23 cellular contexts compared by ENCODE assay signal in the genomic region with DNA sequence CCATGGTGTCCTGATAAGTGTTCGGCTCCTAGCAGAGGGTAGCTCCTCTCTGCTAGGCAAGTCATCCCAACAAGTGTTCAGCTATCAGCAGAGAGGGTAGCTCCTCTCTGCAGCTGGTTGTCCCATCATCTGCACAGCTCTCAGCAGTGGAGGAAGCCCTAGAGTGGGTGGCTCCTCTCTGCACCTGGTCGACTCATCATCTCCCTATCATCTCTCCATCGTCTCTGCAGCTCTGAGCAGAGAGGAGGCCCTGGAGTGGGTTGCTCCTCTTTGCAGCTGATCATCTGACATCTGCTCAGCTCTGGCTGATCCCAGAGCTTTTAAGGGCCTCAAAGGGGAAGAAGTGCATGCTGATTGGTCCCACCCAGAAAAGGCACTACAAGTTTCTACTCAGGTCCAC.
A peak's percentile ranks its signal among the peaks of the same experiment; 100 is the strongest.
DNase-seq lines count a peak whose midpoint lies in the region; ATAC-seq and TF ChIP-seq lines count a peak whose summit lies in the region.
"Had no signal": no experiment of that assay in that cellular context is flagged by ENCODE, and none has a peak within 500 bp of the region (broad histone marks: within the 10 kb centered on the region; RNA-seq: fewer than 3 reads in every experiment).

No MANE protein-coding gene starts in this region.

- ATAC-seq in natural killer cell treated with Interleukin-12 subunit alpha and Interleukin-12 subunit beta and Interleukin-15 and Interleukin-18, amount 100 ng/mL, for 72 hours = peak; percentile 5 to 20
- ATAC-seq in natural killer cell = no peak
- ATAC-seq: GM12878 had no signal

- no peak for TF ChIP-seq CTCF in natural killer cell (IDR thresholded peaks at IDR 0.05)
- TF ChIP-seq CTCF in lower leg skin (IDR thresholded peaks at IDR 0.05) = no peak

- H3K27ac Mint-ChIP-seq in natural killer cell treated with Interleukin-12 subunit alpha and Interleukin-12 subunit beta and Interleukin-15 and Interleukin-18, amount 100 ng/mL, for 72 hours = no peak overlapping the region
- no peak overlapping the region for H3K27ac Mint-ChIP-seq in natural killer cell
- H3K27ac Mint-ChIP-seq: CD4-positive, alpha-beta memory T cell; CD4-positive, CD25-positive, alpha-beta regulatory T cell; CD8-positive, alpha-beta memory T cell had no signal

- TF ChIP-seq POLR2A in lower leg skin (IDR thresholded peaks at IDR 0.05) = no peak

- no peak overlapping the region for H3K4me3 Mint-ChIP-seq in natural killer cell treated with Interleukin-12 subunit alpha and Interleukin-12 subunit beta and Interleukin-15 and Interleukin-18, amount 100 ng/mL, for 72 hours
- H3K4me3 Mint-ChIP-seq in natural killer cell = no peak overlapping the region
- H3K4me3 Mint-ChIP-seq: CD14-positive monocyte; CD4-positive, alpha-beta memory T cell; CD4-positive, CD25-positive, alpha-beta regulatory T cell; CD8-positive, alpha-beta memory T cell had no signal

- H3K36me3 Mint-ChIP-seq in natural killer cell treated with Interleukin-12 subunit alpha and Interleukin-12 subunit beta and Interleukin-15 and Interleukin-18, amount 100 ng/mL, for 72 hours = no peaks in the 10 kb centered on the region
- H3K36me3 Mint-ChIP-seq in natural killer cell = no peaks in the 10 kb centered on the region
- H3K36me3 Mint-ChIP-seq: CD14-positive monocyte; CD4-positive, alpha-beta memory T cell; CD4-positive, CD25-positive, alpha-beta regulatory T cell; CD8-positive, alpha-beta memory T cell had no signal

- H3K4me3 ChIP-seq in lower leg skin (ENCODE audit: low read depth, poor library complexity, severe bottlenecking) = no peak overlapping the region
- H3K4me3 ChIP-seq: BLaER1, GM12878 had no signal

- DNase-seq in natural killer cell treated with Interleukin-12 subunit alpha and Interleukin-12 subunit beta and Interleukin-15 and Interleukin-18, amount 100 ng/mL, for 72 hours (ENCODE audit: low spot score) = no peak
- DNase-seq in natural killer cell = no peak
- peak in 35 of 42 donors; percentile 3 to 88 (median 49) for DNase-seq in head of caudate nucleus
- DNase-seq in putamen (ENCODE audit: low spot score) = peak; percentile 81
- DNase-seq in lower leg skin (ENCODE audit: low spot score in 2 of 2) = no peak
- DNase-seq in posterior cingulate gyrus = no peak
- DNase-seq: 8988T; ACHN; BE2C; C1 segment of cervical spinal cord; CD4-positive, alpha-beta memory T cell; CD4-positive, CD25-positive, alpha-beta regulatory T cell; CD8-positive, alpha-beta memory T cell; COR-L47; DMS153; DMS53; DMS79; DND-41; EL; GDM1 had no signal

- H3K9me3 Mint-ChIP-seq in natural killer cell treated with Interleukin-12 subunit alpha and Interleukin-12 subunit beta and Interleukin-15 and Interleukin-18, amount 100 ng/mL, for 72 hours = no peaks in the 10 kb centered on the region
- H3K9me3 Mint-ChIP-seq in natural killer cell = no peaks in the 10 kb centered on the region
- H3K9me3 Mint-ChIP-seq: CD4-positive, alpha-beta memory T cell; CD4-positive, CD25-positive, alpha-beta regulatory T cell; CD8-positive, alpha-beta memory T cell had no signal

- H3K27me3 Mint-ChIP-seq in natural killer cell treated with Interleukin-12 subunit alpha and Interleukin-12 subunit beta and Interleukin-15 and Interleukin-18, amount 100 ng/mL, for 72 hours = peaks cover 21 to 31% of the 10 kb centered on the region in 2 donors
- peaks cover 7 to 29% of the 10 kb centered on the region in 2 donors for H3K27me3 Mint-ChIP-seq in natural killer cell (ENCODE audit: low read depth in 2 of 2)

- intact Hi-C loops in natural killer cell (cut with micrococcal nuclease) = no loop called here
- intact Hi-C loops in head of caudate nucleus (cut with DNase I) = no loop called here
- intact Hi-C loops in lower leg skin (cut with DNase I; ENCODE audit: low total_unique reads) = no loop called here
- intact Hi-C loops in posterior cingulate gyrus (cut with DNase I) = no loop called here

- no peaks in the 10 kb centered on the region for H3K4me1 Mint-ChIP-seq in natural killer cell treated with Interleukin-12 subunit alpha and Interleukin-12 subunit beta and Interleukin-15 and Interleukin-18, amount 100 ng/mL, for 72 hours (ENCODE audit: low read depth in 2 of 2)
- H3K4me1 Mint-ChIP-seq in natural killer cell = no peaks in the 10 kb centered on the region
- H3K4me1 Mint-ChIP-seq: CD14-positive monocyte had no signal

- 58 to 68% methylated on average over 3 of the region's 3 CpGs for WGBS in lower leg skin, 2 donors

Comparison
In these comparisons a context has a peak if more than half of its experiments do, and no peak if none do; other contexts are left out.
1. ATAC-seq: peak in natural killer cell treated with Interleukin-12 subunit alpha and Interleukin-12 subunit beta and Interleukin-15 and Interleukin-18, amount 100 ng/mL, for 72 hours (2 of 2); none in natural killer cell (0 of 3).
2. DNase-seq: peak in head of caudate nucleus (35 of 42) and putamen (single experiment); none in natural killer cell treated with Interleukin-12 subunit alpha and Interleukin-12 subunit beta and Interleukin-15 and Interleukin-18, amount 100 ng/mL, for 72 hours (single experiment), natural killer cell (single experiment), lower leg skin (0 of 2) and posterior cingulate gyrus (0 of 10).